Comparison of ENCODE assay signal across 29 cellular contexts in genomic region chr4:147674496-147674895, GRCh38.
"Had no signal": no experiment of that assay in that cellular context is flagged by ENCODE, and none has a peak within 500 bp of the region (broad histone marks: within the 10 kb centered on the region; RNA-seq: fewer than 3 reads in every experiment).

No MANE protein-coding gene starts in this region.

- H3K27me3 ChIP-seq: breast epithelium, foreskin keratinocyte, left lung, pancreas, sigmoid colon had no signal

- ATAC-seq: activated CD4-positive, CD25-positive, alpha-beta regulatory T cell treated with anti-CD3 and anti-CD28 coated beads, Interleukin-2, amount 50 U/mL, for 24 hours; foreskin keratinocyte; left lung; lower lobe of right lung; naive thymus-derived CD8-positive, alpha-beta T cell; pancreas; psoas muscle; stimulated activated effector memory CD8-positive, alpha-beta T cell treated with anti-CD3 and anti-CD28 coated beads, Interleukin-12 subunit alpha, Interleukin-12 subunit beta, amount 100 ng/mL, for 72 hours; stimulated activated naive CD8-positive, alpha-beta T cell treated with anti-CD3 and anti-CD28 coated beads, Interleukin-15, amount 100 ng/mL, for 72 hours; T-helper 17 cell had no signal

- H3K4me3 Mint-ChIP-seq: activated CD4-positive, alpha-beta memory T cell treated with anti-CD3 and anti-CD28 coated beads for 36 hours; central memory CD8-positive, alpha-beta T cell; naive thymus-derived CD8-positive, alpha-beta T cell; neural crest cell; stimulated activated effector memory CD8-positive, alpha-beta T cell treated with anti-CD3 and anti-CD28 coated beads, Interleukin-12 subunit alpha, Interleukin-12 subunit beta, amount 100 ng/mL, for 72 hours; stimulated activated naive CD8-positive, alpha-beta T cell treated with anti-CD3 and anti-CD28 coated beads, Interleukin-15, amount 100 ng/mL, for 72 hours; T-helper 17 cell had no signal

- H3K27ac ChIP-seq: breast epithelium, epithelial cell of prostate, foreskin keratinocyte, left lung, lower lobe of right lung, pancreas, psoas muscle, sigmoid colon, WERI-Rb-1 had no signal

- H3K4me1 ChIP-seq: breast epithelium, left lung, lower lobe of right lung, pancreas, psoas muscle had no signal

- H3K9me3 Mint-ChIP-seq: activated CD4-positive, alpha-beta memory T cell treated with anti-CD3 and anti-CD28 coated beads for 36 hours; central memory CD8-positive, alpha-beta T cell; naive thymus-derived CD8-positive, alpha-beta T cell; neural crest cell; stimulated activated effector memory CD8-positive, alpha-beta T cell treated with anti-CD3 and anti-CD28 coated beads, Interleukin-12 subunit alpha, Interleukin-12 subunit beta, amount 100 ng/mL, for 72 hours; stimulated activated naive CD8-positive, alpha-beta T cell treated with anti-CD3 and anti-CD28 coated beads, Interleukin-15, amount 100 ng/mL, for 72 hours had no signal

- H3K27ac Mint-ChIP-seq: activated CD4-positive, alpha-beta memory T cell treated with anti-CD3 and anti-CD28 coated beads for 36 hours; stimulated activated effector memory CD8-positive, alpha-beta T cell treated with anti-CD3 and anti-CD28 coated beads, Interleukin-12 subunit alpha, Interleukin-12 subunit beta, amount 100 ng/mL, for 72 hours; stimulated activated naive CD8-positive, alpha-beta T cell treated with anti-CD3 and anti-CD28 coated beads, Interleukin-15, amount 100 ng/mL, for 72 hours; T-helper 17 cell had no signal

- H3K27me3 Mint-ChIP-seq: activated CD4-positive, alpha-beta memory T cell treated with anti-CD3 and anti-CD28 coated beads for 36 hours; central memory CD8-positive, alpha-beta T cell; naive thymus-derived CD8-positive, alpha-beta T cell; stimulated activated naive CD8-positive, alpha-beta T cell treated with anti-CD3 and anti-CD28 coated beads, Interleukin-15, amount 100 ng/mL, for 72 hours; T-helper 17 cell had no signal

- H3K36me3 ChIP-seq: breast epithelium, pancreas had no signal

- H3K4me3 ChIP-seq: breast epithelium, left lung, lower lobe of right lung, pancreas, psoas muscle, sigmoid colon had no signal

- H3K9me3 ChIP-seq: breast epithelium, left lung, lower lobe of right lung, pancreas, psoas muscle, sigmoid colon had no signal

- H3K4me1 Mint-ChIP-seq: central memory CD8-positive, alpha-beta T cell; neural crest cell; stimulated activated effector memory CD8-positive, alpha-beta T cell treated with anti-CD3 and anti-CD28 coated beads, Interleukin-12 subunit alpha, Interleukin-12 subunit beta, amount 100 ng/mL, for 72 hours; stimulated activated naive CD8-positive, alpha-beta T cell treated with anti-CD3 and anti-CD28 coated beads, Interleukin-15, amount 100 ng/mL, for 72 hours had no signal

- DNase-seq: activated CD4-positive, alpha-beta memory T cell treated with anti-CD3 and anti-CD28 coated beads for 36 hours; activated CD4-positive, alpha-beta T cell treated with anti-CD3 and anti-CD28 coated beads for 48 hours; activated CD8-positive, alpha-beta memory T cell treated with anti-CD3 and anti-CD28 coated beads, Interleukin-2, amount 50 U/mL, for 4 hours; activated gamma-delta T cell treated with Interleukin-2 at 50 U/mL for 16 hours; activated naive CD4-positive, alpha-beta T cell treated with anti-CD3 and anti-CD28 coated beads, Interleukin-2, amount 50 U/mL, for 16 hours; activated T-cell treated with anti-CD3 and anti-CD28 coated beads, Interleukin-2, amount 50 U/mL, for 1 hour; effector CD8-positive, alpha-beta T cell; foreskin keratinocyte; left lung; lower lobe of right lung; mesenchymal stem cell; naive thymus-derived CD8-positive, alpha-beta T cell; nucleus accumbens; pancreas; psoas muscle; sigmoid colon; small intestine; stimulated activated CD4-positive, alpha-beta T cell treated with anti-CD3 and anti-CD28 coated beads, Interleukin-4, amount 100 ng/mL, for 24 hours; stimulated activated naive CD8-positive, alpha-beta T cell treated with anti-CD3 and anti-CD28 coated beads, Interleukin-15, amount 100 ng/mL, for 72 hours; substantia nigra; T-helper 17 cell; T1000; WERI-Rb-1 had no signal
